7 cellular contexts compared by ENCODE assay signal in the genomic region with DNA sequence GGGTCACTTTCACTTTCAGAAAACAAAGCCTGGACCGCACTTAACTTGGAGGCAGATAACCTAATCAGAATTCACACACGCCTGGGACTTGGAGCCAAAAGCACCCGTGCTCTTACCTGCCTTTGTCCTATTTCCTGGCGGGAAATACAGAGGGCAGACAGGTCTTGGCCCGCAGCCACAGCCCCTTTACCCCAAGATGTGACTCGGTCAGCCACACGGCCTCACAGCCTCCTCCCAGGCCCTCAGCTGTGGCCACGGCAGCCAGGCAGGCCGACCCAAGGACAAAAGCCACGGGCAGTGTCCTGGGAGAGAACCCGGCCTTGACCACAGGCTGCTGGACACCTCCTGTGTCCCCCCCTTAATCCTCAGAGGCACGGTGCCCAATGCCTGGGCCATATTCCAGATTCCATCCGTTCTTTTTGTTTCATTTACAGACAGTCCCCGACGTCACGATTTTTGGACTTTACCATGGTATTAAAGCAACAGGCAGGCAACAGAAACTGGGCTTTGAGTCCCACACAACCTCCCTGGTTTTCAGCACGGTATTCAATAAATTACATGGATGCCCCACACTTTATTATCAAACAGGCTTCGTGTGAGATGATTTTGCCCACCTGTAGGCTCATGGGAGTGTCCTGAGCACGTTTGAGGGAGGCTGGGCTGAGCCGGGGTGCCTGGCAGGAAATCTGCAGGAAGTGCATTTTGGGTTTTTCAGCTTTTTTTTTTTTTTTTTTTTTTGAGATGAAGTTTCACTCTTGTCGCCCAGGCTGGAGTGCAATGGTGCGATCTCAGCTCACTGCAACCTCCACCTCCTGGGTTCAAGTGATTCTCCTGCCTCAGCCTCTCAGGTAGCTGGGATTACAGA. TPM values are rescaled to one million over a fixed set of nuclear protein-coding genes. Genes with fewer than 3 reads are reported as not detected.
DNase-seq lines count a peak whose midpoint lies in the region; ATAC-seq and TF ChIP-seq lines count a peak whose summit lies in the region.

No MANE protein-coding gene starts in this region.

- no peaks in the 10 kb centered on the region for H3K9me3 ChIP-seq in esophagus muscularis mucosa
- no peaks in the 10 kb centered on the region for H3K9me3 ChIP-seq in mucosa of stomach (ENCODE audit: control insufficient read depth, low read length)

- H3K9me3 Mint-ChIP-seq in glutamatergic neuron (ENCODE audit: unreplicated experiment): peaks cover 4% of the 10 kb centered on the region

- ATAC-seq in HG02970 (IDR thresholded peaks at IDR 0.05; ENCODE audit: low FRiP score, unreplicated experiment): no peak

- no peaks in the 10 kb centered on the region for H3K27me3 ChIP-seq in esophagus muscularis mucosa
- H3K27me3 ChIP-seq in mucosa of stomach (ENCODE audit: control insufficient read depth, insufficient read depth, low read length): no peaks in the 10 kb centered on the region

- no peaks in the 10 kb centered on the region for H3K27me3 Mint-ChIP-seq in glutamatergic neuron (ENCODE audit: unreplicated experiment)

- DNase-seq in OCI-M1 (lab: John Stamatoyannopoulos, UW) (peak; percentile 50), esophagus muscularis mucosa (ENCODE audit: extremely low spot score) (no peak), glutamatergic neuron (no peak), amniotic stem cell (lab: John Stamatoyannopoulos, UW) (no peak)

- no peaks in the 10 kb centered on the region for H3K4me1 Mint-ChIP-seq in glutamatergic neuron (ENCODE audit: low read depth, unreplicated experiment)

- H3K4me3 Mint-ChIP-seq in glutamatergic neuron (ENCODE audit: unreplicated experiment): no peak overlapping the region

- no peak for TF ChIP-seq CTCF in esophagus muscularis mucosa (IDR thresholded peaks at IDR 0.05)
- no peak for TF ChIP-seq CTCF in glutamatergic neuron (IDR thresholded peaks at IDR 0.05; ENCODE audit: partially characterized antibody, unreplicated experiment)

- H3K4me3 ChIP-seq in esophagus muscularis mucosa (peak overlapping the region; percentile 44 to 58 (median 50)), mucosa of stomach (ENCODE audit: low read length) (peak overlapping the region; percentile 45), urinary bladder (ENCODE audit: low read depth, low read length) (peak overlapping the region; percentile 4)

- no peak overlapping the region for H3K27ac Mint-ChIP-seq in glutamatergic neuron (ENCODE audit: unreplicated experiment)

- 24% methylated on average over 21 of the region's 22 CpGs for WGBS in esophagus muscularis mucosa
- 20% methylated on average over 22 of the region's 22 CpGs for WGBS in urinary bladder

- no peaks in the 10 kb centered on the region for H3K36me3 ChIP-seq in esophagus muscularis mucosa
- H3K36me3 ChIP-seq in mucosa of stomach (ENCODE audit: control insufficient read depth, insufficient read depth, low read length): no peaks in the 10 kb centered on the region
- no peaks in the 10 kb centered on the region for H3K36me3 ChIP-seq in urinary bladder (ENCODE audit: insufficient read depth)

- TF ChIP-seq EP300 in esophagus muscularis mucosa (IDR thresholded peaks at IDR 0.05): no peak

- H3K27ac ChIP-seq in esophagus muscularis mucosa (replicated peaks in 1 of 4): peak overlapping the region; percentile 87 to 90 (median 88)
- peak overlapping the region; percentile 30 for H3K27ac ChIP-seq in urinary bladder (ENCODE audit: low read depth)

- no peak for TF ChIP-seq POLR2A in esophagus muscularis mucosa (IDR thresholded peaks at IDR 0.05; ENCODE audit: low read depth)

- H3K4me1 ChIP-seq in esophagus muscularis mucosa (peaks cover 25 to 45% (median 42%) of the 10 kb centered on the region in 4 donors), mucosa of stomach (ENCODE audit: control insufficient read depth, insufficient read depth, low read length) (peaks cover 28% of the 10 kb centered on the region), urinary bladder (ENCODE audit: insufficient read depth) (no peaks in the 10 kb centered on the region)

- H3K36me3 Mint-ChIP-seq in glutamatergic neuron (ENCODE audit: unreplicated experiment): no peaks in the 10 kb centered on the region

- intact Hi-C loops in esophagus muscularis mucosa (cut with DNase I): no loop called here

- peak overlapping the region; percentile 76 for H3K9ac ChIP-seq in mucosa of stomach (ENCODE audit: low read length)

RNA-seq across cellular contexts. Expression of gene GAA, which starts 30.0 kb away (rescaled TPM):
- total RNA-seq in esophagus muscularis mucosa (10 to 100 TPM; 65.4 to 84.4 (median 73.7) TPM), urinary bladder (21.4 TPM), glutamatergic neuron (ENCODE audit: unreplicated experiment) (384 TPM)
- 54.4 TPM for polyA plus RNA-seq in urinary bladder

RNA-seq across cellular contexts. Expression of gene CCDC40, which starts 34.9 kb away (rescaled TPM):
- total RNA-seq in esophagus muscularis mucosa (1 to 10 TPM; 4.9 to 9.5 (median 7.8) TPM), urinary bladder (8.0 TPM), glutamatergic neuron (ENCODE audit: unreplicated experiment) (25.3 TPM)
- 2.2 TPM for polyA plus RNA-seq in urinary bladder

RNA-seq across cellular contexts. Expression of gene TBC1D16, which starts 35.7 kb away (rescaled TPM):
- total RNA-seq in esophagus muscularis mucosa: 10 to 100 TPM; 30.3 to 37.4 (median 33.2) TPM
- 15.8 TPM for total RNA-seq in urinary bladder
- polyA plus RNA-seq in urinary bladder: 21.5 TPM
- 197 TPM for total RNA-seq in glutamatergic neuron (ENCODE audit: unreplicated experiment)
